ENCODE assay signal across 21 cellular contexts in genomic region chr14:102326583-102326982, GRCh38.
"Had no signal": no experiment of that assay in that cellular context is flagged by ENCODE, and none has a peak within 500 bp of the region (broad histone marks: within the 10 kb centered on the region; RNA-seq: fewer than 3 reads in every experiment).

No MANE protein-coding gene starts in this region.

- H3K27me3 ChIP-seq: SJSA1 had no signal

- H3K4me2 ChIP-seq: KMS-11 had no signal

- ATAC-seq: PC-3 had no signal

- DNase-seq: IMR-90, Kasumi-1, MM.1S, NCI-H1092 treated with DMSO at 0.1 percent for 48 hours, NCI-H1436, NCI-H187, NCI-H2029, NCI-H2081 treated with DMSO at 0.1 percent for 48 hours, NCI-H2171, NCI-H226, NCI-H446, NCI-H510A, NCI-H524 treated with DMSO at 0.1 percent for 48 hours, NCI-H69, NCI-H774, PC-3, SIG-M5 had no signal

- H3K9me3 ChIP-seq: SJSA1 had no signal

- H3K4me1 ChIP-seq: SJSA1 had no signal

- H3K27ac ChIP-seq: KMS-11, RWPE1, SJSA1, SK-N-MC had no signal

- H3K4me3 ChIP-seq: SJSA1, SK-N-MC had no signal

- H3K9ac ChIP-seq: KMS-11 had no signal
